9 cellular contexts compared by ENCODE assay signal in genomic region chr19:821976-822773, GRCh38. TPM values are rescaled to one million over a fixed set of nuclear protein-coding genes. Genes with fewer than 3 reads are reported as not detected.
DNase-seq lines count a peak whose midpoint lies in the region; ATAC-seq and TF ChIP-seq lines count a peak whose summit lies in the region.
"Had no signal": no experiment of that assay in that cellular context is flagged by ENCODE, and none has a peak within 500 bp of the region (broad histone marks: within the 10 kb centered on the region; RNA-seq: fewer than 3 reads in every experiment).

No MANE protein-coding gene starts in this region.

- ATAC-seq in GM19324 (IDR thresholded peaks at IDR 0.05; ENCODE audit: low FRiP score, unreplicated experiment), result no peak
- ATAC-seq: activated naive CD8-positive, alpha-beta T cell treated with anti-CD3 and anti-CD28 coated beads, Interleukin-2, amount 50 U/mL, for 24 hours had no signal

- H3K4me1 ChIP-seq in GM23248 (ENCODE audit: insufficient read depth), result no peaks in the 10 kb centered on the region
- peaks cover 0 to 15% (median 14%) of the 10 kb centered on the region in 4 donors for H3K4me1 ChIP-seq in tibial artery

- no peaks in the 10 kb centered on the region for H3K9me2 ChIP-seq in GM23248 (ENCODE audit: insufficient read depth)

- H3K27me3 ChIP-seq in GM23248 (replicated peaks; ENCODE audit: insufficient read depth) (peaks cover 4% of the 10 kb centered on the region; the same call in 1 of the 2 replicates), tibial artery (peaks cover 16 to 53% of the 10 kb centered on the region in 2 donors)

- H3F3A ChIP-seq in GM23248 (ENCODE audit: insufficient read depth), result no peaks in the 10 kb centered on the region

- no peak overlapping the region for H3K4me2 ChIP-seq in GM23248 (ENCODE audit: unreplicated experiment)

- H3K27ac ChIP-seq in GM23248, result no peak overlapping the region
- H3K27ac ChIP-seq in tibial artery, result no peak overlapping the region

- H2AFZ ChIP-seq in GM23248, result no peak overlapping the region

- H3K36me3 ChIP-seq in GM23248 (ENCODE audit: low read depth) (no peaks in the 10 kb centered on the region), tibial artery (no peaks in the 10 kb centered on the region)

- H3K9me3 ChIP-seq in GM23248 (ENCODE audit: low read depth) (no peaks in the 10 kb centered on the region), tibial artery (no peaks in the 10 kb centered on the region)

- TF ChIP-seq CTCF in foreskin fibroblast (IDR thresholded peaks at IDR 0.05; ENCODE audit: low read depth, low read length) (no peak), tibial artery (IDR thresholded peaks at IDR 0.05) (no peak)

- H3K79me2 ChIP-seq in GM23248 (ENCODE audit: insufficient read depth), result no peaks in the 10 kb centered on the region

- WGBS in GM23248 (ENCODE audit: low coverage in 1 of 2, low lambda C conversion rate in 2 of 2, missing lambda C conversion rate in 2 of 2), 2 experiments, result 0 to 4% methylated on average over 1 to 53 of the region's 94 CpGs

- in situ Hi-C loops in GM23248 (cut with MboI), result no loop called here

- no peak overlapping the region for H3K9ac ChIP-seq in GM23248

- DNase-seq in GM23248 (no peak), NCI-H1092 (lab: John Stamatoyannopoulos, UW) (peak; percentile 18), foreskin fibroblast (no peak), posterior vena cava (ENCODE audit: low spot score) (peak; percentile 62), NK-92 (lab: John Stamatoyannopoulos, UW; ENCODE audit: unreplicated experiment) (no peak), tibial artery (no peak)
- DNase-seq: activated CD4-positive, CD25-positive, alpha-beta regulatory T cell treated with anti-CD3 and anti-CD28 coated beads, Interleukin-2, amount 50 U/mL, for 72 hours; activated naive CD8-positive, alpha-beta T cell treated with anti-CD3 and anti-CD28 coated beads, Interleukin-2, amount 50 U/mL, for 24 hours had no signal

- intact Hi-C loops in posterior vena cava (cut with DNase I), result no loop called here
- intact Hi-C loops in tibial artery (cut with DNase I; ENCODE audit: low total_unique reads), result no loop called here

- H3K4me3 ChIP-seq in GM23248, result peak overlapping the region; percentile 64; the same call in 1 of the 2 replicates
- peak overlapping the region; percentile 18 to 19 for H3K4me3 ChIP-seq in foreskin fibroblast (ENCODE audit: low read depth in 1 of 2, low read length in 2 of 2)
- peak overlapping the region in 1 of 2 donors; percentile 9 for H3K4me3 ChIP-seq in tibial artery

- no peaks in the 10 kb centered on the region for H4K20me1 ChIP-seq in GM23248 (ENCODE audit: insufficient read depth)

RNA-seq across cellular contexts. Expression of gene PLPPR3, which starts 0.4 kb away (rescaled TPM):
- 0.32 TPM in 1 of 2 replicates, not detected in the other for total RNA-seq in GM23248 (2014; rRNA removed; shearing (Covaris generic))
- polyA plus RNA-seq in GM23248 (2016; fragmentation: Nextera tagmentation; extraction: Ambion mirVana), result not detected in 2 replicates
- not detected for total RNA-seq in posterior vena cava

RNA-seq across cellular contexts. Expression of gene AZU1, which starts 5.5 kb away (rescaled TPM):
- not detected in 2 replicates for total RNA-seq in GM23248 (2014; rRNA removed; shearing (Covaris generic))
- polyA plus RNA-seq in GM23248 (2016; fragmentation: Nextera tagmentation; extraction: Ambion mirVana), result not detected in 2 replicates
- total RNA-seq in posterior vena cava, result under 1 TPM in 1 of 2 donors, not detected in 1; 0.29 TPM

RNA-seq across cellular contexts. Expression of gene PRTN3, which starts 18.6 kb away (rescaled TPM):
- total RNA-seq in GM23248 (2014; rRNA removed; shearing (Covaris generic)), result not detected in 2 replicates
- not detected in 2 replicates for polyA plus RNA-seq in GM23248 (2016; fragmentation: Nextera tagmentation; extraction: Ambion mirVana)
- total RNA-seq in posterior vena cava, result under 1 TPM in 1 of 2 donors, not detected in 1; 0.38 TPM

RNA-seq across cellular contexts. Expression of gene PTBP1, which starts 24.9 kb away (rescaled TPM):
- total RNA-seq in GM23248 (2014; rRNA removed; shearing (Covaris generic)), result 175 and 194 TPM in 2 replicates
- 157 and 160 TPM in 2 replicates for polyA plus RNA-seq in GM23248 (2016; fragmentation: Nextera tagmentation; extraction: Ambion mirVana)
- 100 to 1,000 TPM; 151 to 168 TPM for total RNA-seq in posterior vena cava

RNA-seq across cellular contexts. Expression of gene ELANE, which starts 29.9 kb away (rescaled TPM):
- total RNA-seq in GM23248 (2014; rRNA removed; shearing (Covaris generic)), result 1.4 TPM in 1 of 2 replicates, not detected in the other
- polyA plus RNA-seq in GM23248 (2016; fragmentation: Nextera tagmentation; extraction: Ambion mirVana), result 0.20 and 0.34 TPM in 2 replicates
- 1 to 10 TPM in 1 of 2 donors, under 1 TPM in 1; 0.33 to 2.2 TPM for total RNA-seq in posterior vena cava

Comparison
In these comparisons a context has a peak if more than half of its experiments do, and no peak if none do; other contexts are left out.
1. DNase-seq: peak in NCI-H1092 (single experiment) and posterior vena cava (single experiment); none in GM23248 (single experiment), foreskin fibroblast (0 of 2), NK-92 (single experiment) and tibial artery (0 of 2).